In the genomic region with DNA sequence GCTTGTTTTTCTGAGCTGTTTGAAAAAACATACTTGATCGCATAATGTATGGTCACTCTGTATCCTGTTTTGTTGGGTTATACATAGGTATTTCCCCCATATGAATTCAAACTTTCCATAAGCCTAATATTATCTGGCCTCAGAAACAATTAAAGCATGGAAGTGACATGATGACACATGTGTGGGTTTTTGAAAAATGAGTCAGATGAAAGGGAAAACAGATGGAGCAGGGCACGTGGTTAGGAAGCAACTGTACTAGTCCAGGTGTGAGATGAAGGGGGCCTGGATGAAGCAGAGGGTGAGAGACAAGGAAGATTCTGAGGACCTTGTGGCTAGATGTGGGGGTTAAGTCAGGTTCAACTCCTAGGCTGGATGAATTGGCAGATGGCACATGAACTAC, we compare ENCODE assay signal across 11 cellular contexts.
DNase-seq lines count a peak whose midpoint lies in the region; ATAC-seq, FAIRE-seq and TF ChIP-seq lines count a peak whose summit lies in the region.
"Had no signal": no experiment of that assay in that cellular context is flagged by ENCODE, and none has a peak within 500 bp of the region (broad histone marks: within the 10 kb centered on the region; RNA-seq: fewer than 3 reads in every experiment).

No MANE protein-coding gene starts in this region.

- TF ChIP-seq CTCF in neural crest cell (conservative IDR thresholded peaks at IDR 0.05), result no peak

- peaks cover 10% of the 10 kb centered on the region for H3K4me1 Mint-ChIP-seq in neural crest cell

- no peak for ATAC-seq in GM19395 (IDR thresholded peaks at IDR 0.05; ENCODE audit: unreplicated experiment)

- peak; percentile 71 for DNase-seq in ELR (ENCODE audit: low read depth)
- peak; percentile 92 for DNase-seq in NCI-H1694 (lab: John Stamatoyannopoulos, UW)
- DNase-seq in astrocyte of the hippocampus (ENCODE audit: low read depth, low spot score), result peak; percentile 33
- DNase-seq in neural crest cell (ENCODE audit: low read depth, low spot score), result no peak
- no peak for DNase-seq in frontal cortex (ENCODE audit: low spot score in 2 of 2)
- no peak for DNase-seq in NCI-H187 (lab: John Stamatoyannopoulos, UW)
- no peak for DNase-seq in ecto neural progenitor cell (ENCODE audit: low spot score)
- DNase-seq: activated naive CD4-positive, alpha-beta T cell treated with anti-CD3 and anti-CD28 coated beads for 36 hours; NCI-H2107; stimulated activated CD4-positive, alpha-beta T cell treated with anti-CD3 and anti-CD28 coated beads, Interleukin-4, amount 100 ng/mL, for 1 hour had no signal

- no peak overlapping the region for H3K4me3 Mint-ChIP-seq in neural crest cell
- H3K4me3 Mint-ChIP-seq: activated naive CD4-positive, alpha-beta T cell treated with anti-CD3 and anti-CD28 coated beads for 36 hours had no signal

- no peaks in the 10 kb centered on the region for H3K27me3 Mint-ChIP-seq in neural crest cell (ENCODE audit: low read depth)

- peak overlapping the region; percentile 81 for H3K27ac Mint-ChIP-seq in neural crest cell (ENCODE audit: unreplicated experiment)
- H3K27ac Mint-ChIP-seq: activated naive CD4-positive, alpha-beta T cell treated with anti-CD3 and anti-CD28 coated beads for 36 hours had no signal

- peaks cover 2% of the 10 kb centered on the region for H3K9me3 Mint-ChIP-seq in neural crest cell
- H3K9me3 Mint-ChIP-seq: activated naive CD4-positive, alpha-beta T cell treated with anti-CD3 and anti-CD28 coated beads for 36 hours had no signal

- FAIRE-seq in frontal cortex (lab: Jason Lieb, UNC), result no peak

- H3K36me3 Mint-ChIP-seq in neural crest cell (ENCODE audit: low read depth), result peaks cover 27% of the 10 kb centered on the region

Comparison
In these comparisons a context has a peak if more than half of its experiments do, and no peak if none do; other contexts are left out.
1. DNase-seq: peak in ELR (single experiment), NCI-H1694 (single experiment) and astrocyte of the hippocampus (single experiment); none in neural crest cell (single experiment), frontal cortex (0 of 2), NCI-H187 (0 of 2) and ecto neural progenitor cell (single experiment).